ENCODE assay signal across 13 cellular contexts in the genomic region with DNA sequence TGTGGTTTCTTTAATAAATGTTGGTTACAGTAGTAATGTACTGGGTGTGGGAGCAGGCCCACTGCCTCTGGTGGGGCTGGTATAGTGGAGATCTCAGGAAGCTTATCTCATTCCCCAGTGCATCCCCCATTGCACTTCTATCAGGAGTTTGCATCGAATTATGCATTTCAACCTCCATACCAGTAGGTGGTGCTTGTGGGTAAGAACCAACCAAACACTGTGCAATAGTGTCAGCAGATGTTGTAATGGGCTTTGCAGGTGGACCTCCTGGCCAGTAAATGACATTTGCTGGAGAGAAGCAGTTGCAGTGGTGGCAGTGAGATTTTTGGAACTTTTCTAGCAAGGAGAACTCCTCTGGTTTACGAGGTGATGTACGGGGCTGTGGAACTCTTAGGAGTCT.
A peak's percentile ranks its signal among the peaks of the same experiment; 100 is the strongest.
DNase-seq lines count a peak whose midpoint lies in the region; ATAC-seq and TF ChIP-seq lines count a peak whose summit lies in the region.
"Had no signal": no experiment of that assay in that cellular context is flagged by ENCODE, and none has a peak within 500 bp of the region (broad histone marks: within the 10 kb centered on the region; RNA-seq: fewer than 3 reads in every experiment).

No MANE protein-coding gene starts in this region.

- no peak overlapping the region for H3K4me3 ChIP-seq in GM06990 (replicated peaks; ENCODE audit: low read depth, low read length)
- no peak overlapping the region for H3K4me3 ChIP-seq in heart right ventricle
- H3K4me3 ChIP-seq in spleen, result no peak overlapping the region
- H3K4me3 ChIP-seq: esophagus muscularis mucosa, upper lobe of left lung had no signal

- H3K27ac Mint-ChIP-seq in chondrocyte (ENCODE audit: unreplicated experiment), result no peak overlapping the region
- H3K27ac Mint-ChIP-seq: activated CD4-positive, alpha-beta T cell treated with anti-CD3 and anti-CD28 coated beads, Interleukin-2, amount 10 ng/mL, durations not matched to agents 24 days and 14 days had no signal

- no peak overlapping the region for H3K4me3 Mint-ChIP-seq in chondrocyte (ENCODE audit: unreplicated experiment)
- H3K4me3 Mint-ChIP-seq: activated CD4-positive, alpha-beta T cell treated with anti-CD3 and anti-CD28 coated beads, Interleukin-2, amount 10 ng/mL, durations not matched to agents 24 days and 14 days had no signal

- DNase-seq in GM06990 (ENCODE audit: extremely low read depth, insufficient read length), result no peak
- DNase-seq in chondrocyte (ENCODE audit: low spot score), result no peak
- DNase-seq in HT-29 (ENCODE audit: low spot score), result no peak
- no peak for DNase-seq in heart right ventricle
- no peak for DNase-seq in spleen
- no peak for DNase-seq in activated effector memory CD4-positive, alpha-beta T cell treated with Interleukin-2 at 50 U/mL for 16 hours
- DNase-seq: activated CD4-positive, alpha-beta T cell treated with anti-CD3 and anti-CD28 coated beads, Interleukin-2, amount 10 ng/mL, durations not matched to agents 24 days and 14 days; activated gamma-delta T cell treated with Interleukin-2 at 50 U/mL for 16 hours; SIG-M5; upper lobe of left lung had no signal

- no peaks in the 10 kb centered on the region for H3K4me1 Mint-ChIP-seq in chondrocyte (ENCODE audit: low read depth)
- H3K4me1 Mint-ChIP-seq: activated CD4-positive, alpha-beta T cell treated with anti-CD3 and anti-CD28 coated beads, Interleukin-2, amount 10 ng/mL, durations not matched to agents 24 days and 14 days had no signal

- H3K27ac ChIP-seq in heart right ventricle, result no peak overlapping the region
- no peak overlapping the region for H3K27ac ChIP-seq in spleen
- H3K27ac ChIP-seq: esophagus muscularis mucosa, upper lobe of left lung had no signal

- peaks cover 62% of the 10 kb centered on the region for H3K9me3 Mint-ChIP-seq in chondrocyte (ENCODE audit: low read depth)
- H3K9me3 Mint-ChIP-seq: activated CD4-positive, alpha-beta T cell treated with anti-CD3 and anti-CD28 coated beads, Interleukin-2, amount 10 ng/mL, durations not matched to agents 24 days and 14 days had no signal

- TF ChIP-seq CTCF in GM06990 (IDR thresholded peaks at IDR 0.05; ENCODE audit: insufficient read depth, low read length, poor library complexity, severe bottlenecking) (peak; percentile 45), chondrocyte (IDR thresholded peaks at IDR 0.05) (peak; percentile 13), heart right ventricle (IDR thresholded peaks at IDR 0.05) (peak in 1 of 9 donors; percentile 18), spleen (IDR thresholded peaks at IDR 0.05 in 8 of 11, conservative IDR thresholded peaks at IDR 0.05 in 3 of 11) (peak in 2 of 11 experiments; percentile 11 to 27)

- no peaks in the 10 kb centered on the region for H3K36me3 Mint-ChIP-seq in chondrocyte (ENCODE audit: low read depth)

- intact Hi-C loops in heart right ventricle (cut with DNase I), result no loop called here
- intact Hi-C loops in spleen (cut with DNase I; ENCODE audit: low total_unique reads), result no loop called here

- no peak for TF ChIP-seq POLR2A in spleen (IDR thresholded peaks at IDR 0.05)

- H3K36me3 ChIP-seq in GM06990 (ENCODE audit: control insufficient read depth, insufficient read depth, low read length) (no peaks in the 10 kb centered on the region), heart right ventricle (no peaks in the 10 kb centered on the region), spleen (no peaks in the 10 kb centered on the region)
- H3K36me3 ChIP-seq: esophagus muscularis mucosa, upper lobe of left lung had no signal

- H3K27me3 Mint-ChIP-seq in chondrocyte (ENCODE audit: low read depth), result no peaks in the 10 kb centered on the region
- H3K27me3 Mint-ChIP-seq: activated CD4-positive, alpha-beta T cell treated with anti-CD3 and anti-CD28 coated beads, Interleukin-2, amount 10 ng/mL, durations not matched to agents 24 days and 14 days had no signal

- H3K9me3 ChIP-seq in heart right ventricle (peaks cover 0 to 16% (median 0%) of the 10 kb centered on the region in 11 donors), spleen (peaks cover 0 to 6% (median 0%) of the 10 kb centered on the region in 8 donors)

- H3K4me1 ChIP-seq in heart right ventricle (no peaks in the 10 kb centered on the region), spleen (no peaks in the 10 kb centered on the region)
- H3K4me1 ChIP-seq: esophagus muscularis mucosa, upper lobe of left lung had no signal

- ATAC-seq in GM18909 (IDR thresholded peaks at IDR 0.05; ENCODE audit: poor library complexity, unreplicated experiment) (peak; percentile 73), HG03520 (IDR thresholded peaks at IDR 0.05; ENCODE audit: unreplicated experiment) (peak; percentile 71), heart right ventricle (no peak)

- WGBS in heart right ventricle, 2 donors, result 82 to 87% methylated on average over 3 of the region's 3 CpGs
- 73 to 90% (median 80%) methylated on average over 3 of the region's 3 CpGs for WGBS in spleen, 5 donors

- H3K27me3 ChIP-seq in GM06990 (replicated peaks; ENCODE audit: control insufficient read depth, insufficient read depth, low read length) (no peaks in the 10 kb centered on the region), heart right ventricle (no peaks in the 10 kb centered on the region), spleen (replicated peaks in 1 of 7) (no peaks in the 10 kb centered on the region)
- H3K27me3 ChIP-seq: esophagus muscularis mucosa, upper lobe of left lung had no signal

Comparison
In these comparisons a context has a peak if more than half of its experiments do, and no peak if none do; other contexts are left out.
1. ATAC-seq: peak in GM18909 (single experiment) and HG03520 (single experiment); none in heart right ventricle (0 of 8).